In genomic region chr18:5287854-5288253, GRCh38 we compare ENCODE assay signal across 23 cellular contexts. TPM values are rescaled to one million over a fixed set of nuclear protein-coding genes. Genes with fewer than 3 reads are reported as not detected.
DNase-seq lines count a peak whose midpoint lies in the region; ATAC-seq lines count a peak whose summit lies in the region.
"Had no signal": no experiment of that assay in that cellular context is flagged by ENCODE, and none has a peak within 500 bp of the region (broad histone marks: within the 10 kb centered on the region; RNA-seq: fewer than 3 reads in every experiment).

No MANE protein-coding gene starts in this region.

- no peaks in the 10 kb centered on the region for H3K9me3 ChIP-seq in Karpas-422 (ENCODE audit: low read length)
- H3K9me3 ChIP-seq: A549, BE2C, SJCRH30 had no signal

- H3K36me3 ChIP-seq in Karpas-422 (ENCODE audit: insufficient read depth, low read length): peaks cover 8% of the 10 kb centered on the region; the same call in 1 of the 2 replicates
- H3K36me3 ChIP-seq: SJCRH30 had no signal

- H2AFZ ChIP-seq in Karpas-422 (ENCODE audit: low read length): no peak overlapping the region

- no peaks in the 10 kb centered on the region for H3K9me3 Mint-ChIP-seq in activated naive CD8-positive, alpha-beta T cell (ENCODE audit: low read depth)
- no peaks in the 10 kb centered on the region for H3K9me3 Mint-ChIP-seq in activated naive CD8-positive, alpha-beta T cell treated with anti-CD3 and anti-CD28 coated beads for 36 hours
- no peaks in the 10 kb centered on the region for H3K9me3 Mint-ChIP-seq in central memory CD8-positive, alpha-beta T cell
- no peaks in the 10 kb centered on the region for H3K9me3 Mint-ChIP-seq in stimulated activated naive B cell treated with anti-CD40 and anti-IgM and Interleukin-4, amounts not matched to agents 10 μg/mL and 1 μg/mL and 100 μg/mL, for 72 hours
- H3K9me3 Mint-ChIP-seq: H9; HFFc6; T-helper 1 cell treated with Interleukin-12 subunit alpha and Interleukin-12 subunit beta and Interleukin-4 antibody, amounts not matched to agents 30 μg/mL and 1 μg/mL, for 36 hours had no signal

- H3K4me2 ChIP-seq in Karpas-422 (ENCODE audit: low read depth, low read length, poor library complexity, severe bottlenecking): peak overlapping the region; percentile 55
- H3K4me2 ChIP-seq: A549 had no signal

- H3K36me3 Mint-ChIP-seq in activated naive CD8-positive, alpha-beta T cell: peaks cover 26% of the 10 kb centered on the region
- H3K36me3 Mint-ChIP-seq in activated naive CD8-positive, alpha-beta T cell treated with anti-CD3 and anti-CD28 coated beads for 36 hours: peaks cover 38% of the 10 kb centered on the region
- peaks cover 23% of the 10 kb centered on the region for H3K36me3 Mint-ChIP-seq in central memory CD8-positive, alpha-beta T cell (ENCODE audit: insufficient read depth)
- peaks cover 25 to 27% of the 10 kb centered on the region in 2 donors for H3K36me3 Mint-ChIP-seq in stimulated activated naive B cell treated with anti-CD40 and anti-IgM and Interleukin-4, amounts not matched to agents 10 μg/mL and 1 μg/mL and 100 μg/mL, for 72 hours

- H3K9me2 ChIP-seq in Karpas-422 (replicated peaks; ENCODE audit: insufficient read depth, low read length): no peaks in the 10 kb centered on the region

- peaks cover 53% of the 10 kb centered on the region for H3K4me1 Mint-ChIP-seq in activated naive CD8-positive, alpha-beta T cell (ENCODE audit: low read depth)
- peaks cover 37% of the 10 kb centered on the region for H3K4me1 Mint-ChIP-seq in activated naive CD8-positive, alpha-beta T cell treated with anti-CD3 and anti-CD28 coated beads for 36 hours
- peaks cover 29% of the 10 kb centered on the region for H3K4me1 Mint-ChIP-seq in central memory CD8-positive, alpha-beta T cell
- peaks cover 11 to 15% of the 10 kb centered on the region in 2 donors for H3K4me1 Mint-ChIP-seq in stimulated activated naive B cell treated with anti-CD40 and anti-IgM and Interleukin-4, amounts not matched to agents 10 μg/mL and 1 μg/mL and 100 μg/mL, for 72 hours

- no peaks in the 10 kb centered on the region for H3K79me2 ChIP-seq in Karpas-422 (ENCODE audit: low read length)

- H3K27ac ChIP-seq in Karpas-422 (ENCODE audit: low read length): no peak overlapping the region; the same call in 1 of the 2 replicates
- H3K27ac ChIP-seq: A549, HL-60, SJCRH30 had no signal

- no peaks in the 10 kb centered on the region for H4K20me1 ChIP-seq in Karpas-422 (ENCODE audit: insufficient read depth, low read depth, low read length)

- H3K4me3 Mint-ChIP-seq in activated naive CD8-positive, alpha-beta T cell: no peak overlapping the region
- no peak overlapping the region for H3K4me3 Mint-ChIP-seq in activated naive CD8-positive, alpha-beta T cell treated with anti-CD3 and anti-CD28 coated beads for 36 hours
- no peak overlapping the region for H3K4me3 Mint-ChIP-seq in central memory CD8-positive, alpha-beta T cell
- H3K4me3 Mint-ChIP-seq in stimulated activated naive B cell treated with anti-CD40 and anti-IgM and Interleukin-4, amounts not matched to agents 10 μg/mL and 1 μg/mL and 100 μg/mL, for 72 hours: no peak overlapping the region
- H3K4me3 Mint-ChIP-seq: H9; HFFc6; T-helper 1 cell treated with Interleukin-12 subunit alpha and Interleukin-12 subunit beta and Interleukin-4 antibody, amounts not matched to agents 30 μg/mL and 1 μg/mL, for 36 hours had no signal

- H3K4me1 ChIP-seq in Karpas-422 (ENCODE audit: low read length): peaks cover 30% of the 10 kb centered on the region
- H3K4me1 ChIP-seq: A549, BE2C had no signal

- ATAC-seq in central memory CD8-positive, alpha-beta T cell (replicated peaks; ENCODE audit: extremely low read depth, poor library complexity, severe bottlenecking): no peak
- no peak for ATAC-seq in stimulated activated naive B cell treated with anti-CD40 and anti-IgM and Interleukin-4, amounts not matched to agents 10 μg/mL and 1 μg/mL and 100 μg/mL, for 72 hours (replicated peaks)
- ATAC-seq: A549 had no signal

- H3K4me3 ChIP-seq in Karpas-422 (ENCODE audit: low read length): no peak overlapping the region
- H3K4me3 ChIP-seq: A549, SJCRH30 had no signal

- no peaks in the 10 kb centered on the region for H3K27me3 Mint-ChIP-seq in activated naive CD8-positive, alpha-beta T cell
- H3K27me3 Mint-ChIP-seq in activated naive CD8-positive, alpha-beta T cell treated with anti-CD3 and anti-CD28 coated beads for 36 hours: no peaks in the 10 kb centered on the region
- H3K27me3 Mint-ChIP-seq in central memory CD8-positive, alpha-beta T cell: no peaks in the 10 kb centered on the region
- no peaks in the 10 kb centered on the region for H3K27me3 Mint-ChIP-seq in stimulated activated naive B cell treated with anti-CD40 and anti-IgM and Interleukin-4, amounts not matched to agents 10 μg/mL and 1 μg/mL and 100 μg/mL, for 72 hours

- no peak for DNase-seq in activated naive CD8-positive, alpha-beta T cell treated with anti-CD3 and anti-CD28 coated beads for 36 hours
- DNase-seq in Karpas-422 (peak; percentile 41), SKM-1 (lab: John Stamatoyannopoulos, UW; ENCODE audit: unreplicated experiment) (no peak), DMS153 treated with DMSO at 0.1 percent for 48 hours (lab: John Stamatoyannopoulos, UW; ENCODE audit: unreplicated experiment) (no peak), HPDE6-E6E7 (ENCODE audit: extremely low spot score) (no peak)
- DNase-seq in central memory CD8-positive, alpha-beta T cell (ENCODE audit: low spot score in 2 of 2): no peak
- no peak for DNase-seq in stimulated activated naive B cell treated with anti-CD40 and anti-IgM and Interleukin-4, amounts not matched to agents 10 μg/mL and 1 μg/mL and 100 μg/mL, for 72 hours
- DNase-seq: BE2C, COR-L47, GDM1, H9, HFFc6, KG1, NCI-H1105, NCI-H2081, NCI-H446 treated with DMSO at 0.1 percent for 48 hours, NCI-H748 treated with DMSO at 0.1 percent for 48 hours, OCI-M1, SJCRH30 had no signal

- H3K9ac ChIP-seq in Karpas-422 (ENCODE audit: low read length): no peak overlapping the region

- no peaks in the 10 kb centered on the region for H3K27me3 ChIP-seq in Karpas-422 (ENCODE audit: low read length)
- H3K27me3 ChIP-seq: BE2C, SJCRH30 had no signal

- H3K27ac Mint-ChIP-seq in activated naive CD8-positive, alpha-beta T cell: peak overlapping the region; percentile 61
- no peak overlapping the region for H3K27ac Mint-ChIP-seq in activated naive CD8-positive, alpha-beta T cell treated with anti-CD3 and anti-CD28 coated beads for 36 hours
- H3K27ac Mint-ChIP-seq in central memory CD8-positive, alpha-beta T cell (ENCODE audit: low read depth): peak overlapping the region; percentile 26
- peak overlapping the region; percentile 4 for H3K27ac Mint-ChIP-seq in stimulated activated naive B cell treated with anti-CD40 and anti-IgM and Interleukin-4, amounts not matched to agents 10 μg/mL and 1 μg/mL and 100 μg/mL, for 72 hours
- H3K27ac Mint-ChIP-seq: HFFc6; T-helper 1 cell treated with Interleukin-12 subunit alpha and Interleukin-12 subunit beta and Interleukin-4 antibody, amounts not matched to agents 30 μg/mL and 1 μg/mL, for 36 hours had no signal

RNA-seq across cellular contexts. Expression of gene ZBTB14, which starts 7.7 kb away (rescaled TPM):
- 10 to 100 TPM; 22.6 to 23.8 TPM for total RNA-seq in activated naive CD8-positive, alpha-beta T cell treated with anti-CD3 and anti-CD28 coated beads for 36 hours
- total RNA-seq in Karpas-422 (2014; rRNA removed; shearing (Covaris generic); ENCODE audit: low replicate concordance): 13.3 and 15.3 TPM in 2 replicates
